8 cellular contexts compared by ENCODE assay signal in genomic region chr3:15860014-15860934, GRCh38.
DNase-seq lines count a peak whose midpoint lies in the region; ATAC-seq, FAIRE-seq and TF ChIP-seq lines count a peak whose summit lies in the region.

No MANE protein-coding gene starts in this region.

- TF ChIP-seq CTCF in Panc1 (IDR thresholded peaks at IDR 0.05) (peak; percentile 18; the same call in 1 of the 2 replicates), ascending aorta (IDR thresholded peaks at IDR 0.05) (no peak), hepatocyte (IDR thresholded peaks at IDR 0.05; ENCODE audit: poor library complexity) (no peak), psoas muscle (IDR thresholded peaks at IDR 0.05) (no peak), D721Med (IDR thresholded peaks at IDR 0.05; ENCODE audit: insufficient read depth, missing control alignments) (no peak)

- peaks cover 4% of the 10 kb centered on the region for H4K20me1 ChIP-seq in hepatocyte (ENCODE audit: insufficient read depth, poor library complexity, severe bottlenecking)

- ATAC-seq in GM21367 (IDR thresholded peaks at IDR 0.05; ENCODE audit: unreplicated experiment) (peak; percentile 44), Panc1 (peak; percentile 92), psoas muscle (peak; percentile 68 to 77 (median 72))

- H3K79me2 ChIP-seq in hepatocyte = peaks cover 32% of the 10 kb centered on the region

- H3K9me3 ChIP-seq in Panc1 (ENCODE audit: control insufficient read depth, insufficient read depth, low read depth, low read length) = no peaks in the 10 kb centered on the region
- H3K9me3 ChIP-seq in ascending aorta = no peaks in the 10 kb centered on the region
- H3K9me3 ChIP-seq in hepatocyte (ENCODE audit: low read depth) = no peaks in the 10 kb centered on the region
- H3K9me3 ChIP-seq in psoas muscle = no peaks in the 10 kb centered on the region

- intact Hi-C loops in Panc1 (cut with micrococcal nuclease; ENCODE audit: unreplicated experiment) = no loop called here
- intact Hi-C loops in ascending aorta (cut with DNase I) = loop anchor here (2.0 kb wide), 1 partner anchor 43 kb away; no protein-coding TSS in a partner anchor
- intact Hi-C loops in psoas muscle (cut with DNase I) = loop anchor here in 1 of 2 donors (5.0 kb wide), 1 partner anchor 42 kb away; no protein-coding TSS in a partner anchor

- WGBS in hepatocyte (ENCODE audit: low lambda C conversion rate, missing lambda C conversion rate) = 3% methylated on average over 31 of the region's 55 CpGs
- 1% methylated on average over 48 to 55 of the region's 55 CpGs for WGBS in psoas muscle, 3 donors

- H3K36me3 ChIP-seq in Panc1 (ENCODE audit: control insufficient read depth, insufficient read depth, low read length) (0 out of 2 replicates have a peak, but pooled peaks cover 2% of the 10 kb centered on the region), ascending aorta (no peaks in the 10 kb centered on the region), hepatocyte (replicated peaks; ENCODE audit: insufficient read depth, low read depth) (no peaks in the 10 kb centered on the region), psoas muscle (ENCODE audit: insufficient read depth in 1 of 2, low read depth in 1 of 2) (no peaks in the 10 kb centered on the region)

- peak; percentile 59 for DNase-seq in EL
- DNase-seq in HK-2 (ENCODE audit: unreplicated experiment) = peak; percentile 45
- no peak for DNase-seq in Panc1 (ENCODE audit: low read depth, low spot score)
- DNase-seq in ascending aorta (ENCODE audit: low spot score in 2 of 2) = peak in 1 of 2 donors; percentile 76
- DNase-seq in hepatocyte (ENCODE audit: low spot score) = peak; percentile 50
- peak; percentile 35 to 49 for DNase-seq in psoas muscle
- no peak for DNase-seq in D721Med (ENCODE audit: insufficient read length, low spot score)

- H3K4me2 ChIP-seq in hepatocyte = peak overlapping the region; percentile 84

- FAIRE-seq in D721Med (lab: Jason Lieb, UNC) = no peak

- H3K4me3 ChIP-seq in Panc1 (ENCODE audit: low read depth in 2 of 2, low read length in 2 of 2) (peak overlapping the region; percentile 74 to 78), ascending aorta (peak overlapping the region; percentile 91 to 98), hepatocyte (peak overlapping the region; percentile 91), psoas muscle (peak overlapping the region; percentile 98)

- H3K27me3 ChIP-seq in Panc1 (ENCODE audit: control insufficient read depth, insufficient read depth, low read length) (no peaks in the 10 kb centered on the region), ascending aorta (no peaks in the 10 kb centered on the region), hepatocyte (no peaks in the 10 kb centered on the region), psoas muscle (ENCODE audit: insufficient read depth in 3 of 3, low read length in 2 of 3) (no peaks in the 10 kb centered on the region)

- no peaks in the 10 kb centered on the region for H3K9me2 ChIP-seq in hepatocyte (replicated peaks; ENCODE audit: insufficient read depth)

- BruUV-seq in Panc1 (replicated peaks; lab: Mats Ljungman, UMichigan) = TSS peak; percentile 73

- POLR2A ChIA-PET in Panc1 (lab: Charles Lee) = no interaction called here

- H3K4me1 ChIP-seq in Panc1 (ENCODE audit: control insufficient read depth, insufficient read depth, low read length) = peaks cover 16% of the 10 kb centered on the region; the same call in 1 of the 2 replicates
- peaks cover 6 to 9% of the 10 kb centered on the region in 2 donors for H3K4me1 ChIP-seq in ascending aorta
- no peaks in the 10 kb centered on the region for H3K4me1 ChIP-seq in hepatocyte (ENCODE audit: insufficient read depth)
- peaks cover 29% of the 10 kb centered on the region for H3K4me1 ChIP-seq in psoas muscle

- CTCF ChIA-PET in Panc1 (lab: Charles Lee) = no interaction called here

- H3K27ac ChIP-seq in Panc1 (ENCODE audit: low read length) = peak overlapping the region; percentile 83
- peak overlapping the region; percentile 72 to 73 for H3K27ac ChIP-seq in ascending aorta
- peak overlapping the region; percentile 94 for H3K27ac ChIP-seq in hepatocyte
- H3K27ac ChIP-seq in psoas muscle = peak overlapping the region; percentile 91

- peak overlapping the region; percentile 65 for H2AFZ ChIP-seq in hepatocyte

- in situ Hi-C loops in Panc1 (cut with HindIII; ENCODE audit: low pct_unique_long_range_greater_than_20kb, low sequenced_read_pairs) = no loop called here

Comparison
In these comparisons a context has a peak if more than half of its experiments do, and no peak if none do; other contexts are left out.
1. DNase-seq: peak in EL (single experiment), HK-2 (single experiment), hepatocyte (single experiment) and psoas muscle (2 of 2); none in Panc1 (single experiment) and D721Med (single experiment).
2. Peak in every context shown above with its lines, with median percentiles within 50 percentile points of each other: ATAC-seq, H3K27ac ChIP-seq and H3K4me3 ChIP-seq.